17 cellular contexts compared by ENCODE assay signal in genomic region chr5:159582756-159583523, GRCh38.
DNase-seq lines count a peak whose midpoint lies in the region; ATAC-seq and TF ChIP-seq lines count a peak whose summit lies in the region.
"Had no signal": no experiment of that assay in that cellular context is flagged by ENCODE, and none has a peak within 500 bp of the region (broad histone marks: within the 10 kb centered on the region; RNA-seq: fewer than 3 reads in every experiment).

No MANE protein-coding gene starts in this region.

- DNase-seq in Calu3 (peak; percentile 53), astrocyte of the hippocampus (ENCODE audit: low read depth, low spot score) (peak; percentile 34), kidney tubule cell (ENCODE audit: low spot score) (peak; percentile 85), CD14-positive monocyte (ENCODE audit: low spot score) (no peak)
- no peak for DNase-seq in effector memory CD4-positive, alpha-beta T cell
- no peak for DNase-seq in activated CD4-positive, alpha-beta memory T cell treated with anti-CD3 and anti-CD28 coated beads for 36 hours
- DNase-seq: activated naive CD4-positive, alpha-beta T cell; BE2C; DMS79; effector CD8-positive, alpha-beta T cell; gastrocnemius medialis; MM.1S; posterior cingulate gyrus had no signal

- H3K4me3 ChIP-seq in effector memory CD4-positive, alpha-beta T cell (ENCODE audit: insufficient read depth, low read depth, low read length, poor library complexity, severe bottlenecking), result no peak overlapping the region
- H3K4me3 ChIP-seq: gastrocnemius medialis, thoracic aorta had no signal

- CTCF ChIA-PET in Calu3 (lab: Charles Lee), result interaction anchor here (1.6 to 3.3 kb wide), 2 partner anchors 330 to 404 kb away, joined by 3 to 13 read pairs; no protein-coding TSS in a partner anchor
- CTCF ChIA-PET in activated CD4-positive, alpha-beta memory T cell treated with anti-CD3 and anti-CD28 coated beads for 36 hours (lab: Charles Lee), result no interaction called here

- H3K27me3 Mint-ChIP-seq in Calu3 (ENCODE audit: unreplicated experiment), result peaks cover 5% of the 10 kb centered on the region
- no peaks in the 10 kb centered on the region for H3K27me3 Mint-ChIP-seq in activated CD4-positive, alpha-beta memory T cell treated with anti-CD3 and anti-CD28 coated beads for 36 hours
- peaks cover 3 to 5% (median 3%) of the 10 kb centered on the region in 3 donors for H3K27me3 Mint-ChIP-seq in CD14-positive monocyte (ENCODE audit: low read depth in 3 of 3)

- no peak overlapping the region for H3K27ac ChIP-seq in effector memory CD4-positive, alpha-beta T cell (ENCODE audit: insufficient read depth, low read length, poor library complexity, severe bottlenecking)
- H3K27ac ChIP-seq: gastrocnemius medialis, thoracic aorta, VCaP had no signal

- intact Hi-C loops in Calu3 (cut with micrococcal nuclease; ENCODE audit: unreplicated experiment) (loop anchor here (2.0 to 5.0 kb wide), 3 partner anchors 138 to 404 kb away; no protein-coding TSS in a partner anchor), CD14-positive monocyte (cut with micrococcal nuclease) (no loop called here)
- intact Hi-C loops in activated CD4-positive, alpha-beta memory T cell treated with anti-CD3 and anti-CD28 coated beads for 36 hours (cut with micrococcal nuclease), result no loop called here

- POLR2A ChIA-PET in activated CD4-positive, alpha-beta memory T cell treated with anti-CD3 and anti-CD28 coated beads for 36 hours (lab: Charles Lee), result no interaction called here

- no peaks in the 10 kb centered on the region for H3K9me3 ChIP-seq in effector memory CD4-positive, alpha-beta T cell (ENCODE audit: control insufficient read depth, low read length)
- H3K9me3 ChIP-seq: BE2C, thoracic aorta had no signal

- H3K4me3 Mint-ChIP-seq in Calu3 (ENCODE audit: low read depth, unreplicated experiment), result no peak overlapping the region
- no peak overlapping the region for H3K4me3 Mint-ChIP-seq in activated CD4-positive, alpha-beta memory T cell treated with anti-CD3 and anti-CD28 coated beads for 36 hours
- no peak overlapping the region for H3K4me3 Mint-ChIP-seq in CD14-positive monocyte

- TF ChIP-seq RAD21 in Ishikawa (IDR thresholded peaks at IDR 0.05; ENCODE audit: low read depth), result no peak

- peaks cover 2% of the 10 kb centered on the region for H3K9me3 Mint-ChIP-seq in Calu3 (ENCODE audit: low read depth, unreplicated experiment)
- peaks cover 4% of the 10 kb centered on the region for H3K9me3 Mint-ChIP-seq in activated CD4-positive, alpha-beta memory T cell treated with anti-CD3 and anti-CD28 coated beads for 36 hours
- H3K9me3 Mint-ChIP-seq in CD14-positive monocyte, result peaks cover 0 to 3% (median 0%) of the 10 kb centered on the region in 7 donors

- no peaks in the 10 kb centered on the region for H3K36me3 ChIP-seq in effector memory CD4-positive, alpha-beta T cell (ENCODE audit: control insufficient read depth, insufficient read depth, low read length)
- H3K36me3 ChIP-seq: BE2C, gastrocnemius medialis, thoracic aorta had no signal

- no peak for ATAC-seq in HG03175 (IDR thresholded peaks at IDR 0.05; ENCODE audit: unreplicated experiment)
- ATAC-seq: gastrocnemius medialis had no signal

- H3K36me3 Mint-ChIP-seq in Calu3 (ENCODE audit: insufficient read depth, unreplicated experiment) (peaks cover 5% of the 10 kb centered on the region), CD14-positive monocyte (no peaks in the 10 kb centered on the region)
- H3K36me3 Mint-ChIP-seq in activated CD4-positive, alpha-beta memory T cell treated with anti-CD3 and anti-CD28 coated beads for 36 hours, result no peaks in the 10 kb centered on the region

- H3K4me1 Mint-ChIP-seq in Calu3 (ENCODE audit: low read depth, unreplicated experiment), result peaks cover 37% of the 10 kb centered on the region
- no peaks in the 10 kb centered on the region for H3K4me1 Mint-ChIP-seq in activated CD4-positive, alpha-beta memory T cell treated with anti-CD3 and anti-CD28 coated beads for 36 hours (ENCODE audit: low read depth)
- no peaks in the 10 kb centered on the region for H3K4me1 Mint-ChIP-seq in CD14-positive monocyte

- H3K4me1 ChIP-seq in effector memory CD4-positive, alpha-beta T cell (ENCODE audit: control insufficient read depth, insufficient read depth, low read length, poor library complexity, severe bottlenecking), result no peaks in the 10 kb centered on the region
- H3K4me1 ChIP-seq: BE2C, gastrocnemius medialis had no signal

- no TSS peak for BruUV-seq in Calu3 (replicated peaks; lab: Mats Ljungman, UMichigan)

- peak overlapping the region; percentile 79 for H3K27ac Mint-ChIP-seq in Calu3 (ENCODE audit: unreplicated experiment)
- H3K27ac Mint-ChIP-seq in activated CD4-positive, alpha-beta memory T cell treated with anti-CD3 and anti-CD28 coated beads for 36 hours, result no peak overlapping the region
- no peak overlapping the region for H3K27ac Mint-ChIP-seq in CD14-positive monocyte

- TF ChIP-seq CTCF in Calu3 (IDR thresholded peaks at IDR 0.05; ENCODE audit: unreplicated experiment) (no peak), CD14-positive monocyte (IDR thresholded peaks at IDR 0.05) (no peak)

- peak; percentile 30; the same call in 1 of the 2 replicates for TF ChIP-seq EP300 in Ishikawa (IDR thresholded peaks at IDR 0.05; ENCODE audit: borderline replicate concordance)

- H3K27me3 ChIP-seq in effector memory CD4-positive, alpha-beta T cell (replicated peaks; ENCODE audit: control insufficient read depth, insufficient read depth, low read length, poor library complexity, severe bottlenecking), result no peaks in the 10 kb centered on the region
- H3K27me3 ChIP-seq: gastrocnemius medialis had no signal

TF ChIP-seq in Ishikawa, 13 proteins besides CTCF, POLR2A, EP300 and RAD21:
- TF ChIP-seq TCF12 (IDR thresholded peaks at IDR 0.05; ENCODE audit: low read depth) (peak; percentile 35; the same call in 1 of the 2 replicates), CREB1 (IDR thresholded peaks at IDR 0.05; ENCODE audit: low read depth) (no peak), NFIC (IDR thresholded peaks at IDR 0.05) (peak; percentile 51; the same call in 1 of the 2 replicates)

Comparison
In these comparisons a context has a peak if more than half of its experiments do, and no peak if none do; other contexts are left out.
1. DNase-seq: peak in Calu3 (single experiment), astrocyte of the hippocampus (single experiment) and kidney tubule cell (single experiment); none in effector memory CD4-positive, alpha-beta T cell (0 of 3), activated CD4-positive, alpha-beta memory T cell treated with anti-CD3 and anti-CD28 coated beads for 36 hours (single experiment) and CD14-positive monocyte (single experiment).